6 cellular contexts compared by ENCODE assay signal in the genomic region with DNA sequence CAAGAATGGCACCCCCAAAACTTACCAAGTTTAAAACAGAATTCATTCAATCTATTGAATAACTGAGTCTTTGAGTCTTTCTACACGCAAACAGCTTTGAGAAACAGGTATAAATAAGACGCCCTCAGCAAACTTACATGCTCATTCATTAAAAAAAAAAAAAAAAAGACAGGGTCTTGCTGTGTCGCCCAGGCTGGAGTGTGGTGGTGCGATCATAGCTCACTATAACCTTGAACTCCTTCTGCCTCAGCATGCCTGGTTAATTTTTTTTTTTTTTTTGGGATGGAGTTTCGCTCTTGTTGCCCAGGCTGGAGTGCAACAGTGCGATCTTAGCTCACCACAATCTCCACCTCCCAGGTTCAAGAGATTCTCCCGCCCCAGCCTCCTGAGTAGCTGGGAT.
"Had no signal": no experiment of that assay in that cellular context is flagged by ENCODE, and none has a peak within 500 bp of the region (broad histone marks: within the 10 kb centered on the region; RNA-seq: fewer than 3 reads in every experiment).

No MANE protein-coding gene starts in this region.

- H2AFZ ChIP-seq: GM23248 had no signal

- H3K4me3 ChIP-seq: GM23248, K562 had no signal

- DNase-seq: GM23248, H9, HCEC 1CT, IMR-90 had no signal

- H3K9me3 Mint-ChIP-seq: H9 had no signal

- H3K27ac ChIP-seq: GM23248, HL-60 had no signal

- H3K9ac ChIP-seq: GM23248 had no signal

- H3K4me3 Mint-ChIP-seq: H9 had no signal

- ATAC-seq: K562 had no signal
